2 cellular contexts compared by ENCODE assay signal in the genomic region with DNA sequence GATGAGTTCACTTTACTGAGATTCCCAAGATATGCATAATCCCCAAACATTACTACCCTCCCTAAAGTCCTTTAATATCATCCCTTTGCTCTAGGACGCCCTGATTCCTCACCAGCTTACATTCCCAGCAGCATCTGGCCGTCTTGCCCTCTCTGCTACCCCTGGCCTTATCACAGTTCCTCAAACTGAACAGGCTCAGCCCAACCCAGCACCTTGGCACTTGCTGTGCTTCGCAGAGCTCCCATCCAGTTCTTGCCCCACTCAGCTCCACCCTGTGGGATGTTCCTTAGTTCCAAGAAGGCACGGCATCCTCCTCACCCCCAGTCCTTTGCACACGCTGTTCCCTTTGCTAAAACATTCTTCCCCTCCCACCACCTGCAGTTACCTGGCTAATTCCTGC.
TF ChIP-seq lines count a peak whose summit lies in the region.

No MANE protein-coding gene starts in this region.

TF ChIP-seq in HCT116, 20 proteins besides CTCF, POLR2A, EP300 and RAD21 (continued from another document):
- TF ChIP-seq, protein P1, sequence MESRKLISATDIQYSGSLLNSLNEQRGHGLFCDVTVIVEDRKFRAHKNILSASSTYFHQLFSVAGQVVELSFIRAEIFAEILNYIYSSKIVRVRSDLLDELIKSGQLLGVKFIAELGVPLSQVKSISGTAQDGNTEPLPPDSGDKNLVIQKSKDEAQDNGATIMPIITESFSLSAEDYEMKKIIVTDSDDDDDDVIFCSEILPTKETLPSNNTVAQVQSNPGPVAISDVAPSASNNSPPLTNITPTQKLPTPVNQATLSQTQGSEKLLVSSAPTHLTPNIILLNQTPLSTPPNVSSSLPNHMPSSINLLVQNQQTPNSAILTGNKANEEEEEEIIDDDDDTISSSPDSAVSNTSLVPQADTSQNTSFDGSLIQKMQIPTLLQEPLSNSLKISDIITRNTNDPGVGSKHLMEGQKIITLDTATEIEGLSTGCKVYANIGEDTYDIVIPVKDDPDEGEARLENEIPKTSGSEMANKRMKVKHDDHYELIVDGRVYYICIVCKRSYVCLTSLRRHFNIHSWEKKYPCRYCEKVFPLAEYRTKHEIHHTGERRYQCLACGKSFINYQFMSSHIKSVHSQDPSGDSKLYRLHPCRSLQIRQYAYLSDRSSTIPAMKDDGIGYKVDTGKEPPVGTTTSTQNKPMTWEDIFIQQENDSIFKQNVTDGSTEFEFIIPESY (IDR thresholded peaks at IDR 0.05; ENCODE audit: extremely low read depth, insufficient replicate concordance, low read length), result no peak
- TF ChIP-seq, protein P2, sequence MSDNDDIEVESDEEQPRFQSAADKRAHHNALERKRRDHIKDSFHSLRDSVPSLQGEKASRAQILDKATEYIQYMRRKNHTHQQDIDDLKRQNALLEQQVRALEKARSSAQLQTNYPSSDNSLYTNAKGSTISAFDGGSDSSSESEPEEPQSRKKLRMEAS (IDR thresholded peaks at IDR 0.05), result no peak
- TF ChIP-seq, protein P3, sequence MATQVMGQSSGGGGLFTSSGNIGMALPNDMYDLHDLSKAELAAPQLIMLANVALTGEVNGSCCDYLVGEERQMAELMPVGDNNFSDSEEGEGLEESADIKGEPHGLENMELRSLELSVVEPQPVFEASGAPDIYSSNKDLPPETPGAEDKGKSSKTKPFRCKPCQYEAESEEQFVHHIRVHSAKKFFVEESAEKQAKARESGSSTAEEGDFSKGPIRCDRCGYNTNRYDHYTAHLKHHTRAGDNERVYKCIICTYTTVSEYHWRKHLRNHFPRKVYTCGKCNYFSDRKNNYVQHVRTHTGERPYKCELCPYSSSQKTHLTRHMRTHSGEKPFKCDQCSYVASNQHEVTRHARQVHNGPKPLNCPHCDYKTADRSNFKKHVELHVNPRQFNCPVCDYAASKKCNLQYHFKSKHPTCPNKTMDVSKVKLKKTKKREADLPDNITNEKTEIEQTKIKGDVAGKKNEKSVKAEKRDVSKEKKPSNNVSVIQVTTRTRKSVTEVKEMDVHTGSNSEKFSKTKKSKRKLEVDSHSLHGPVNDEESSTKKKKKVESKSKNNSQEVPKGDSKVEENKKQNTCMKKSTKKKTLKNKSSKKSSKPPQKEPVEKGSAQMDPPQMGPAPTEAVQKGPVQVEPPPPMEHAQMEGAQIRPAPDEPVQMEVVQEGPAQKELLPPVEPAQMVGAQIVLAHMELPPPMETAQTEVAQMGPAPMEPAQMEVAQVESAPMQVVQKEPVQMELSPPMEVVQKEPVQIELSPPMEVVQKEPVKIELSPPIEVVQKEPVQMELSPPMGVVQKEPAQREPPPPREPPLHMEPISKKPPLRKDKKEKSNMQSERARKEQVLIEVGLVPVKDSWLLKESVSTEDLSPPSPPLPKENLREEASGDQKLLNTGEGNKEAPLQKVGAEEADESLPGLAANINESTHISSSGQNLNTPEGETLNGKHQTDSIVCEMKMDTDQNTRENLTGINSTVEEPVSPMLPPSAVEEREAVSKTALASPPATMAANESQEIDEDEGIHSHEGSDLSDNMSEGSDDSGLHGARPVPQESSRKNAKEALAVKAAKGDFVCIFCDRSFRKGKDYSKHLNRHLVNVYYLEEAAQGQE (IDR thresholded peaks at IDR 0.05; ENCODE audit: low read depth), result no peak
- TF ChIP-seq CEBPB (IDR thresholded peaks at IDR 0.05; ENCODE audit: low read depth) (no peak), ELF1 (IDR thresholded peaks at IDR 0.05; ENCODE audit: borderline replicate concordance, low read depth) (no peak), EZH2 (IDR thresholded peaks at IDR 0.05) (0 out of 2 replicates have a peak, but pooled peaks have one; percentile 25)

TF ChIP-seq in H1, 55 proteins besides CTCF, POLR2A, EP300 and RAD21 (continued from another document):
- TF ChIP-seq JUND (IDR thresholded peaks at IDR 0.05; ENCODE audit: low read length) (no peak), PHF8 (conservative IDR thresholded peaks at IDR 0.05; ENCODE audit: low read depth, low read length) (no peak), POLR2AphosphoS5 (IDR thresholded peaks at IDR 0.05; ENCODE audit: low read depth, low read length) (no peak), ASH2L (IDR thresholded peaks at IDR 0.05; ENCODE audit: low read length) (no peak), BRCA1 (IDR thresholded peaks at IDR 0.05; ENCODE audit: low read depth, low read length) (no peak), RFX5 (IDR thresholded peaks at IDR 0.05; ENCODE audit: borderline replicate concordance, low read depth, low read length) (no peak)
- TF ChIP-seq, protein P2 (IDR thresholded peaks at IDR 0.05), result no peak
- TF ChIP-seq, protein P4, sequence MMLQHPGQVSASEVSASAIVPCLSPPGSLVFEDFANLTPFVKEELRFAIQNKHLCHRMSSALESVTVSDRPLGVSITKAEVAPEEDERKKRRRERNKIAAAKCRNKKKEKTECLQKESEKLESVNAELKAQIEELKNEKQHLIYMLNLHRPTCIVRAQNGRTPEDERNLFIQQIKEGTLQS (IDR thresholded peaks at IDR 0.05; ENCODE audit: insufficient read depth, low read depth, low read length), result no peak
- TF ChIP-seq, protein P5, sequence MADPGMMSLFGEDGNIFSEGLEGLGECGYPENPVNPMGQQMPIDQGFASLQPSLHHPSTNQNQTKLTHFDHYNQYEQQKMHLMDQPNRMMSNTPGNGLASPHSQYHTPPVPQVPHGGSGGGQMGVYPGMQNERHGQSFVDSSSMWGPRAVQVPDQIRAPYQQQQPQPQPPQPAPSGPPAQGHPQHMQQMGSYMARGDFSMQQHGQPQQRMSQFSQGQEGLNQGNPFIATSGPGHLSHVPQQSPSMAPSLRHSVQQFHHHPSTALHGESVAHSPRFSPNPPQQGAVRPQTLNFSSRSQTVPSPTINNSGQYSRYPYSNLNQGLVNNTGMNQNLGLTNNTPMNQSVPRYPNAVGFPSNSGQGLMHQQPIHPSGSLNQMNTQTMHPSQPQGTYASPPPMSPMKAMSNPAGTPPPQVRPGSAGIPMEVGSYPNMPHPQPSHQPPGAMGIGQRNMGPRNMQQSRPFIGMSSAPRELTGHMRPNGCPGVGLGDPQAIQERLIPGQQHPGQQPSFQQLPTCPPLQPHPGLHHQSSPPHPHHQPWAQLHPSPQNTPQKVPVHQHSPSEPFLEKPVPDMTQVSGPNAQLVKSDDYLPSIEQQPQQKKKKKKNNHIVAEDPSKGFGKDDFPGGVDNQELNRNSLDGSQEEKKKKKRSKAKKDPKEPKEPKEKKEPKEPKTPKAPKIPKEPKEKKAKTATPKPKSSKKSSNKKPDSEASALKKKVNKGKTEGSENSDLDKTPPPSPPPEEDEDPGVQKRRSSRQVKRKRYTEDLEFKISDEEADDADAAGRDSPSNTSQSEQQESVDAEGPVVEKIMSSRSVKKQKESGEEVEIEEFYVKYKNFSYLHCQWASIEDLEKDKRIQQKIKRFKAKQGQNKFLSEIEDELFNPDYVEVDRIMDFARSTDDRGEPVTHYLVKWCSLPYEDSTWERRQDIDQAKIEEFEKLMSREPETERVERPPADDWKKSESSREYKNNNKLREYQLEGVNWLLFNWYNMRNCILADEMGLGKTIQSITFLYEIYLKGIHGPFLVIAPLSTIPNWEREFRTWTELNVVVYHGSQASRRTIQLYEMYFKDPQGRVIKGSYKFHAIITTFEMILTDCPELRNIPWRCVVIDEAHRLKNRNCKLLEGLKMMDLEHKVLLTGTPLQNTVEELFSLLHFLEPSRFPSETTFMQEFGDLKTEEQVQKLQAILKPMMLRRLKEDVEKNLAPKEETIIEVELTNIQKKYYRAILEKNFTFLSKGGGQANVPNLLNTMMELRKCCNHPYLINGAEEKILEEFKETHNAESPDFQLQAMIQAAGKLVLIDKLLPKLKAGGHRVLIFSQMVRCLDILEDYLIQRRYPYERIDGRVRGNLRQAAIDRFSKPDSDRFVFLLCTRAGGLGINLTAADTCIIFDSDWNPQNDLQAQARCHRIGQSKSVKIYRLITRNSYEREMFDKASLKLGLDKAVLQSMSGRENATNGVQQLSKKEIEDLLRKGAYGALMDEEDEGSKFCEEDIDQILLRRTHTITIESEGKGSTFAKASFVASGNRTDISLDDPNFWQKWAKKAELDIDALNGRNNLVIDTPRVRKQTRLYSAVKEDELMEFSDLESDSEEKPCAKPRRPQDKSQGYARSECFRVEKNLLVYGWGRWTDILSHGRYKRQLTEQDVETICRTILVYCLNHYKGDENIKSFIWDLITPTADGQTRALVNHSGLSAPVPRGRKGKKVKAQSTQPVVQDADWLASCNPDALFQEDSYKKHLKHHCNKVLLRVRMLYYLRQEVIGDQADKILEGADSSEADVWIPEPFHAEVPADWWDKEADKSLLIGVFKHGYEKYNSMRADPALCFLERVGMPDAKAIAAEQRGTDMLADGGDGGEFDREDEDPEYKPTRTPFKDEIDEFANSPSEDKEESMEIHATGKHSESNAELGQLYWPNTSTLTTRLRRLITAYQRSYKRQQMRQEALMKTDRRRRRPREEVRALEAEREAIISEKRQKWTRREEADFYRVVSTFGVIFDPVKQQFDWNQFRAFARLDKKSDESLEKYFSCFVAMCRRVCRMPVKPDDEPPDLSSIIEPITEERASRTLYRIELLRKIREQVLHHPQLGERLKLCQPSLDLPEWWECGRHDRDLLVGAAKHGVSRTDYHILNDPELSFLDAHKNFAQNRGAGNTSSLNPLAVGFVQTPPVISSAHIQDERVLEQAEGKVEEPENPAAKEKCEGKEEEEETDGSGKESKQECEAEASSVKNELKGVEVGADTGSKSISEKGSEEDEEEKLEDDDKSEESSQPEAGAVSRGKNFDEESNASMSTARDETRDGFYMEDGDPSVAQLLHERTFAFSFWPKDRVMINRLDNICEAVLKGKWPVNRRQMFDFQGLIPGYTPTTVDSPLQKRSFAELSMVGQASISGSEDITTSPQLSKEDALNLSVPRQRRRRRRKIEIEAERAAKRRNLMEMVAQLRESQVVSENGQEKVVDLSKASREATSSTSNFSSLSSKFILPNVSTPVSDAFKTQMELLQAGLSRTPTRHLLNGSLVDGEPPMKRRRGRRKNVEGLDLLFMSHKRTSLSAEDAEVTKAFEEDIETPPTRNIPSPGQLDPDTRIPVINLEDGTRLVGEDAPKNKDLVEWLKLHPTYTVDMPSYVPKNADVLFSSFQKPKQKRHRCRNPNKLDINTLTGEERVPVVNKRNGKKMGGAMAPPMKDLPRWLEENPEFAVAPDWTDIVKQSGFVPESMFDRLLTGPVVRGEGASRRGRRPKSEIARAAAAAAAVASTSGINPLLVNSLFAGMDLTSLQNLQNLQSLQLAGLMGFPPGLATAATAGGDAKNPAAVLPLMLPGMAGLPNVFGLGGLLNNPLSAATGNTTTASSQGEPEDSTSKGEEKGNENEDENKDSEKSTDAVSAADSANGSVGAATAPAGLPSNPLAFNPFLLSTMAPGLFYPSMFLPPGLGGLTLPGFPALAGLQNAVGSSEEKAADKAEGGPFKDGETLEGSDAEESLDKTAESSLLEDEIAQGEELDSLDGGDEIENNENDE (IDR thresholded peaks at IDR 0.05; ENCODE audit: insufficient replicate concordance, low read length), result no peak
